27 cellular contexts compared by ENCODE assay signal in the genomic region with DNA sequence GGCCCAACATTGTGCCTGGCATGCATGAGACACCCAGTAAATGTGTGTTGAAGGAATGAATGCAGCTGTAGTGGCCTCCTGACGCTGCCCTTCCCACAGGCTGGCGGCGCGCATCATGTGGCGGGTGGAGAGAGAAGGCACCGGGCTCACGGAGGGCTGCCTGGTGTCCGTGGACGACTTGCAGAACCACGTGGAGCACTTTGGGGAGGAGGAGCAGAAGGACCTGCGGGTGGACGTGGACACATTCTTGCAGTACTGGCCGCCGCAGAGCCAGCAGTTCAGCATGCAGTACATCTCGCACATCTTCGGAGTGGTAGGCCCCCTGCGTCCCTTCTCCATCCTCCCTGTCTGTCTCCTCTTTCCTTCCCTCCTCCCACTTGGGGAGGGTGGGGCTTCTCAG. TPM values are rescaled to one million over a fixed set of nuclear protein-coding genes. Genes with fewer than 3 reads are reported as not detected.
"Had no signal": no experiment of that assay in that cellular context is flagged by ENCODE, and none has a peak within 500 bp of the region (broad histone marks: within the 10 kb centered on the region; RNA-seq: fewer than 3 reads in every experiment).

No MANE protein-coding gene starts in this region.

- H3K9ac ChIP-seq: SK-N-SH had no signal

- H3K9me3 ChIP-seq: SK-N-SH had no signal

- FAIRE-seq: RCC 7860 had no signal

- H3K4me2 ChIP-seq: SK-N-SH had no signal

- DNase-seq: KBM-7, MV-4-11, NCI-H1092, NCI-H1105 treated with DMSO at 0.1 percent for 48 hours, NCI-H1417 treated with DMSO at 0.1 percent for 48 hours, NCI-H146, NCI-H1694 treated with DMSO at 0.1 percent for 48 hours, NCI-H1930, NCI-H2081 treated with DMSO at 0.1 percent for 48 hours, NCI-H2171, NCI-H226, NCI-H446, NCI-H510A, NCI-H524 treated with DMSO at 0.1 percent for 48 hours, NCI-H69, NCI-H774, Right ventricle myocardium superior, RPMI8226, SIG-M5, SK-N-SH, SW 1271 had no signal

- H3K9me3 Mint-ChIP-seq: IgD-negative memory B cell had no signal

- H3K4me3 Mint-ChIP-seq: IgD-negative memory B cell had no signal

RNA-seq across cellular contexts. Expression of gene SMYD1, which starts 20.1 kb away (rescaled TPM):
- total RNA-seq: HT1080, MCF 10A had no signal
- polyA plus RNA-seq: IgD-negative memory B cell, SK-N-SH had no signal

RNA-seq across cellular contexts. Expression of gene FABP1, which starts 40.1 kb away (rescaled TPM):
- total RNA-seq: HT1080, LHCN-M2, MCF 10A, Right ventricle myocardium superior, SK-MEL-5 had no signal
- polyA plus RNA-seq: IgD-negative memory B cell, SK-N-SH had no signal
